Comparison of ENCODE assay signal across 26 cellular contexts in the genomic region with DNA sequence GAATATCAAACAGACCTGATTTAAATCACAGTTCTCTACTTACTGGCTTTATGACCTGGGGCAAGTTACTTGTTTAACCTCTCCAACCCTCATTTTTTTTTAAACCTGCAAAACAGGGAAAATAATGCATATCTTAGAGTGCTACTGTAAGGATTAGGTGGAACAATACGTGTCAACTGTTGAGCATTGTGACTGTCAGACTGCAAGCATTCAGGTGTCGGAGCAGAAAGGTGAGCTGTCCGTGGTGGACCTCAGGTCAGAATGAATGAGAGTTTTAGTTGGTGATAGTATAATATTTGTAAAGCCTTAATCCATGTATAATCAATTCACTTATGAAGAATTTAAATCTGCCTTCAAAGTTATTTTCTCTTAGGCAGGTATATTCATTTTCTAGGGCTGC.
"Had no signal": no experiment of that assay in that cellular context is flagged by ENCODE, and none has a peak within 500 bp of the region (broad histone marks: within the 10 kb centered on the region; RNA-seq: fewer than 3 reads in every experiment).

No MANE protein-coding gene starts in this region.

- H3K4me1 Mint-ChIP-seq: naive thymus-derived CD4-positive, alpha-beta T cell had no signal

- H3K36me3 Mint-ChIP-seq: naive thymus-derived CD4-positive, alpha-beta T cell had no signal

- H3K27me3 ChIP-seq: colonic mucosa, dorsolateral prefrontal cortex, gastrocnemius medialis, left lung had no signal

- H3K4me1 ChIP-seq: colonic mucosa, esophagus squamous epithelium, gastrocnemius medialis, heart right ventricle, left lung, lower lobe of right lung had no signal

- H3K9me3 ChIP-seq: colonic mucosa, esophagus squamous epithelium, gastrocnemius medialis, heart right ventricle, left lung, lower lobe of right lung had no signal

- DNase-seq: colonic mucosa; cortex of kidney; dermis blood vessel endothelial cell; dorsolateral prefrontal cortex; effector CD4-positive, alpha-beta T cell; effector memory CD4-positive, alpha-beta T cell; erythroblast; esophagus squamous epithelium; foreskin fibroblast; foreskin melanocyte; gastrocnemius medialis; glutamatergic neuron; head of caudate nucleus; heart right ventricle; hippocampal formation; left cardiac atrium; left lung; left ventricle myocardium superior; lower lobe of right lung; mesenchymal stem cell; midbrain; naive thymus-derived CD4-positive, alpha-beta T cell had no signal

- ATAC-seq: esophagus mucosa; gastrocnemius medialis; heart right ventricle; left cardiac atrium; left lung; left ventricle myocardium superior; lower lobe of right lung; naive thymus-derived CD4-positive, alpha-beta T cell had no signal

- H3K27ac ChIP-seq: colonic mucosa, dorsolateral prefrontal cortex, epithelial cell of prostate, esophagus squamous epithelium, gastrocnemius medialis, heart right ventricle, left lung, lower lobe of right lung had no signal

- H3K36me3 ChIP-seq: colonic mucosa, esophagus squamous epithelium, gastrocnemius medialis, heart right ventricle, left lung, lower lobe of right lung had no signal

- FAIRE-seq: endometrium, islet of Langerhans had no signal

- H3K4me3 Mint-ChIP-seq: naive thymus-derived CD4-positive, alpha-beta T cell had no signal

- H3K27me3 Mint-ChIP-seq: naive thymus-derived CD4-positive, alpha-beta T cell had no signal

- H3K4me3 ChIP-seq: colonic mucosa, dorsolateral prefrontal cortex, esophagus squamous epithelium, gastrocnemius medialis, heart right ventricle, left lung, lower lobe of right lung had no signal

- H3K27ac Mint-ChIP-seq: naive thymus-derived CD4-positive, alpha-beta T cell had no signal
